8 cellular contexts compared by ENCODE assay signal in the genomic region with DNA sequence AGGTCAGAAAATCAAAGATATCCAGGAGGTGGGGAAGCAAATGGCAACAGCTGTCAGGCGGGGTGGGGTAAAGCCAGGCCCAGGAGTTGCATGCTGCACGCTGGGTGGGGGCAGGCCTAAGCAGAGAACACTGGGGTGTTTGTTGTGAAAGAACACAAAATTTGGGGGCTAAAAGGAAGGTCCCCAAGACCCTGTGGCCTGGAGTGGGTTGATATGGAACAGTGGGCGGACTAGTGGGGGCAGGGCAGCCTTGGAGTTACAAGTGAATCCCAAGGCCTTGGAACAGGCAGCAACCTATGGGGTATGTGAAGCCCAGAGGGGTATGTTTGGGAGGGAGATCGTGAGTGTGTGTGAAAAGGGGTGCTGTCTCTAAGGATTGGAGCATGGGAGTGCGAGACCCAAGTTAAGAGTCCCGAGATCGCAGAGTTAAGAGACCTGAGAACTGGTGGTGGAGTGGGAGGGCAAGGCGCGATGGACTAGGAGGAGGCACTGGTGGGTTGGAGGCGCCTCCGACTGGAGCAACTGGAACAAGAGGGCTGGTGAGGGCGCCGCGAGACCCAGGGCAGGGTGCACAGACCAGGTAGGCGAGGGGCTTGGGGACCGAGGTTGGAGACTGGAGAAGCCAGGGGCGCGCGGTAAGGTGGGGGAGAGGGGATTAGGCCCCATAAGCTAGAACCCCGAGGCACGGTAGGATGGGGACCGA. TPM values are rescaled to one million over a fixed set of nuclear protein-coding genes. Genes with fewer than 3 reads are reported as not detected.
DNase-seq lines count a peak whose midpoint lies in the region; ATAC-seq and TF ChIP-seq lines count a peak whose summit lies in the region.

No MANE protein-coding gene starts in this region.

- peak overlapping the region; percentile 93 for H3K4me3 Mint-ChIP-seq in HFFc6

- TF ChIP-seq CTCF in HFFc6 (IDR thresholded peaks at IDR 0.05), result no peak
- no peak for TF ChIP-seq CTCF in PC-3 (conservative IDR thresholded peaks at IDR 0.05; ENCODE audit: low read depth, low read length)
- TF ChIP-seq CTCF in stomach (IDR thresholded peaks at IDR 0.05), result no peak

- no peaks in the 10 kb centered on the region for H4K20me1 ChIP-seq in PC-3 (ENCODE audit: low read length)

- ATAC-seq in PC-3 (peak; percentile 19), left lobe of liver (peak; percentile 39), GM18907 (IDR thresholded peaks at IDR 0.05; ENCODE audit: unreplicated experiment) (no peak)

- H2AFZ ChIP-seq in PC-3 (ENCODE audit: low read length), result peak overlapping the region; percentile 66

- intact Hi-C loops in PC-3 (cut with micrococcal nuclease), result no loop called here
- intact Hi-C loops in stomach (cut with DNase I; ENCODE audit: low total_unique reads), result no loop called here

- peaks cover 59% of the 10 kb centered on the region for H3K36me3 Mint-ChIP-seq in HFFc6 (ENCODE audit: low read depth)

- CTCF ChIA-PET in PC-3 (lab: Charles Lee), result no interaction called here

- H3K4me1 ChIP-seq in PC-3 (ENCODE audit: insufficient read depth, low read length), result peaks cover 21% of the 10 kb centered on the region
- H3K4me1 ChIP-seq in stomach, result peaks cover 14 to 43% (median 35%) of the 10 kb centered on the region in 4 donors

- peak overlapping the region; percentile 95 for H3K4me2 ChIP-seq in PC-3 (ENCODE audit: low read length)

- no peaks in the 10 kb centered on the region for H3K9me3 Mint-ChIP-seq in HFFc6

- peaks cover 47% of the 10 kb centered on the region for H3K4me1 Mint-ChIP-seq in HFFc6 (ENCODE audit: low read depth)

- peak overlapping the region; percentile 96 for H3K27ac Mint-ChIP-seq in HFFc6

- H3K4me3 ChIP-seq in GM08714 (ENCODE audit: low read length) (peak overlapping the region; percentile 77), PC-3 (ENCODE audit: low read length) (peak overlapping the region; percentile 74), stomach (peak overlapping the region; percentile 59 to 72 (median 66))

- no peak for TF ChIP-seq EP300 in stomach (IDR thresholded peaks at IDR 0.05)

- H3K36me3 ChIP-seq in PC-3 (ENCODE audit: low read depth, low read length) (peaks cover 16% of the 10 kb centered on the region; the same call in 1 of the 2 replicates), stomach (peaks cover 26 to 68% (median 63%) of the 10 kb centered on the region in 4 donors)

- H3K27me3 ChIP-seq in PC-3 (ENCODE audit: low read length) (no peaks in the 10 kb centered on the region), stomach (no peaks in the 10 kb centered on the region)

- peaks cover 26% of the 10 kb centered on the region for H3K79me2 ChIP-seq in PC-3 (ENCODE audit: low read length)

- 8 to 16% (median 10%) methylated on average over 19 to 22 of the region's 22 CpGs for WGBS in stomach, 5 donors

- no peak for DNase-seq in HFFc6
- DNase-seq in PC-3, result no peak
- peak in 9 of 61 donors; percentile 9 to 55 (median 32) for DNase-seq in caudate nucleus (lab: John Stamatoyannopoulos, UW)
- DNase-seq in left lobe of liver (ENCODE audit: low spot score), result no peak
- DNase-seq in stomach, result no peak
- DNase-seq in NCI-H226, result no peak

- H3K27me3 Mint-ChIP-seq in HFFc6 (ENCODE audit: insufficient read depth), result peaks cover 3% of the 10 kb centered on the region

- BruUV-seq in PC-3 (replicated peaks; lab: Mats Ljungman, UMichigan), result TSS peak; percentile 21

- H3K27ac ChIP-seq in PC-3 (ENCODE audit: low read length) (peak overlapping the region; percentile 69), caudate nucleus (ENCODE audit: low read depth, low read length) (peak overlapping the region; percentile 87), stomach (peak overlapping the region; percentile 90 to 96 (median 94))

- H3F3A ChIP-seq in PC-3 (ENCODE audit: low read length, unreplicated experiment), result no peaks in the 10 kb centered on the region

- POLR2A ChIA-PET in PC-3 (lab: Charles Lee; ENCODE audit: unreplicated experiment), result interaction anchor here (0.8 kb wide), 1 partner anchor 38 kb away, joined by 15 read pairs; a partner anchor contains a TSS

- H3K9me3 ChIP-seq in PC-3 (ENCODE audit: low read length) (no peaks in the 10 kb centered on the region), stomach (no peaks in the 10 kb centered on the region)

- H3K9ac ChIP-seq in PC-3 (ENCODE audit: low read length), result peak overlapping the region; percentile 94

- H3K9me2 ChIP-seq in PC-3 (replicated peaks; ENCODE audit: low read length), result no peaks in the 10 kb centered on the region

- TF ChIP-seq POLR2A in stomach (IDR thresholded peaks at IDR 0.05), result no peak

RNA-seq across cellular contexts. Expression of a gene that starts 0.7 kb away (rescaled TPM):
- total RNA-seq in HFFc6 (2021; fragmentation: NEBNext Ultra II Directional; extraction: Animal tissue kit (Norgen Biotek cat#: 25700)), result 10 to 100 TPM; 33.7 to 50.3 (median 37.0) TPM
- total RNA-seq in PC-3 (2014; rRNA removed) (17.5 and 18.6 TPM in 2 replicates), left lobe of liver (8.5 TPM), stomach (10 to 100 TPM in 4 of 5 donors, 1 to 10 TPM in 1; 9.9 to 26.1 (median 14.1) TPM)
- polyA plus RNA-seq in stomach, result 1 to 10 TPM; 4.4 to 5.9 (median 4.7) TPM

RNA-seq across cellular contexts. Expression of a gene that starts 6.2 kb away (rescaled TPM):
- total RNA-seq in HFFc6 (2021; fragmentation: NEBNext Ultra II Directional; extraction: Animal tissue kit (Norgen Biotek cat#: 25700)), result 10 to 100 TPM; 52.6 to 62.9 (median 58.7) TPM
- total RNA-seq in PC-3 (2014; rRNA removed), result 59.8 and 63.9 TPM in 2 replicates
- 71.8 TPM for total RNA-seq in left lobe of liver
- total RNA-seq in stomach, result 10 to 100 TPM in 2 of 5 donors, 1 to 10 TPM in 3; 3.5 to 28.1 (median 8.8) TPM
- polyA plus RNA-seq in stomach, result 10 to 100 TPM; 40.0 to 74.8 (median 49.8) TPM

RNA-seq across cellular contexts. Expression of a gene that starts 6.4 kb away (rescaled TPM):
- total RNA-seq in HFFc6 (2021; fragmentation: NEBNext Ultra II Directional; extraction: Animal tissue kit (Norgen Biotek cat#: 25700)), result 10 to 100 TPM; 10.7 to 12.6 (median 11.8) TPM
- total RNA-seq in PC-3 (2014; rRNA removed), result 17.5 and 18.5 TPM in 2 replicates
- total RNA-seq in left lobe of liver, result 141 TPM
- 100 to 1,000 TPM in 2 of 5 donors, 10 to 100 TPM in 3; 24.4 to 410 (median 61.1) TPM for total RNA-seq in stomach
- polyA plus RNA-seq in stomach, result 10 to 100 TPM; 23.5 to 38.5 (median 31.1) TPM

RNA-seq across cellular contexts. Expression of a gene that starts 23.1 kb away (rescaled TPM):
- 100 to 1,000 TPM in 1 of 6 experiments, 10 to 100 TPM in 5; 62.8 to 115 (median 66.7) TPM for total RNA-seq in HFFc6 (2021; fragmentation: NEBNext Ultra II Directional; extraction: Animal tissue kit (Norgen Biotek cat#: 25700))
- total RNA-seq in PC-3 (2014; rRNA removed) (48.1 and 69.1 TPM in 2 replicates), left lobe of liver (1.3 TPM), stomach (10 to 100 TPM in 4 of 5 donors, 1 to 10 TPM in 1; 8.2 to 64.9 (median 28.8) TPM)
- polyA plus RNA-seq in stomach, result 10 to 100 TPM in 2 of 3 donors, 1 to 10 TPM in 1; 4.0 to 31.1 (median 12.1) TPM

RNA-seq across cellular contexts. Expression of a gene that starts 31.6 kb away (rescaled TPM):
- 100 to 1,000 TPM in 2 of 6 experiments, 10 to 100 TPM in 4; 85.0 to 101 (median 96.4) TPM for total RNA-seq in HFFc6 (2021; fragmentation: NEBNext Ultra II Directional; extraction: Animal tissue kit (Norgen Biotek cat#: 25700))
- 120 and 133 TPM in 2 replicates for total RNA-seq in PC-3 (2014; rRNA removed)
- 21.7 TPM for total RNA-seq in left lobe of liver
- 10 to 100 TPM in 4 of 5 donors, 1 to 10 TPM in 1; 3.5 to 61.1 (median 37.1) TPM for total RNA-seq in stomach
- 10 to 100 TPM; 27.8 to 47.7 (median 39.6) TPM for polyA plus RNA-seq in stomach
